In genomic region chr11:117074122-117074521, GRCh38 we compare ENCODE assay signal across 17 cellular contexts. TPM values are rescaled to one million over a fixed set of nuclear protein-coding genes. Genes with fewer than 3 reads are reported as not detected.
DNase-seq lines count a peak whose midpoint lies in the region; ATAC-seq and TF ChIP-seq lines count a peak whose summit lies in the region.
"Had no signal": no experiment of that assay in that cellular context is flagged by ENCODE, and none has a peak within 500 bp of the region (broad histone marks: within the 10 kb centered on the region; RNA-seq: fewer than 3 reads in every experiment).

No MANE protein-coding gene starts in this region.

- no peaks in the 10 kb centered on the region for H3K27me3 ChIP-seq in prostate gland (replicated peaks; ENCODE audit: insufficient read depth)
- H3K27me3 ChIP-seq: colonic mucosa had no signal

- no peak for TF ChIP-seq CTCF in CD14-positive monocyte (IDR thresholded peaks at IDR 0.05)
- no peak for TF ChIP-seq CTCF in activated CD8-positive, alpha-beta T cell treated with anti-CD3 and anti-CD28 coated beads for 36 hours (IDR thresholded peaks at IDR 0.05)
- TF ChIP-seq CTCF in prostate gland (IDR thresholded peaks at IDR 0.05): no peak

- CTCF ChIA-PET in activated CD8-positive, alpha-beta T cell treated with anti-CD3 and anti-CD28 coated beads for 36 hours (lab: Charles Lee): interaction anchor here (0.7 to 3.0 kb wide), 7 partner anchors 10 to 88 kb away, joined by 3 to 9 read pairs (median 3); no protein-coding TSS in a partner anchor

- no peak overlapping the region for H3K27ac ChIP-seq in prostate gland
- H3K27ac ChIP-seq: C4-2B, colonic mucosa had no signal

- H3K27ac Mint-ChIP-seq in CD14-positive monocyte (peak overlapping the region; percentile 75 to 92 (median 87)), naive B cell (peak overlapping the region in 3 of 6 donors; percentile 69 to 80 (median 76))
- H3K27ac Mint-ChIP-seq in activated CD8-positive, alpha-beta T cell treated with anti-CD3 and anti-CD28 coated beads for 36 hours: peak overlapping the region; percentile 56

- H3K27me3 Mint-ChIP-seq in CD14-positive monocyte (ENCODE audit: low read depth in 3 of 3) (no peaks in the 10 kb centered on the region), naive B cell (no peaks in the 10 kb centered on the region)
- H3K27me3 Mint-ChIP-seq in activated CD8-positive, alpha-beta T cell treated with anti-CD3 and anti-CD28 coated beads for 36 hours: no peaks in the 10 kb centered on the region

- DNase-seq in CD14-positive monocyte (ENCODE audit: low spot score) (no peak), Kasumi-1 (lab: John Stamatoyannopoulos, UW) (peak; percentile 32 to 42), naive B cell (peak; percentile 38), DMS53 (lab: John Stamatoyannopoulos, UW) (no peak), hypothalamus (lab: John Stamatoyannopoulos, UW) (no peak), prostate gland (ENCODE audit: low spot score) (no peak), COLO668 (lab: John Stamatoyannopoulos, UW; ENCODE audit: unreplicated experiment) (no peak)
- DNase-seq in activated CD8-positive, alpha-beta T cell treated with anti-CD3 and anti-CD28 coated beads for 36 hours: no peak
- DNase-seq: activated CD4-positive, alpha-beta T cell treated with anti-CD3 and anti-CD28 coated beads, Interleukin-2, amount 50 U/mL, for 1 hour; activated naive CD4-positive, alpha-beta T cell treated with anti-CD3 and anti-CD28 coated beads, Interleukin-2, amount 50 U/mL, for 16 hours; colonic mucosa; GDM1; NCI-H1436; NCI-H748 treated with DMSO at 0.1 percent for 48 hours; retina; stimulated activated CD4-positive, alpha-beta T cell treated with anti-CD3 and anti-CD28 coated beads, Interleukin-4, amount 100 ng/mL, for 4 hours had no signal

- peak overlapping the region; percentile 6 to 46 for H3K4me3 Mint-ChIP-seq in CD14-positive monocyte
- H3K4me3 Mint-ChIP-seq in activated CD8-positive, alpha-beta T cell treated with anti-CD3 and anti-CD28 coated beads for 36 hours: no peak overlapping the region
- H3K4me3 Mint-ChIP-seq in naive B cell: peak overlapping the region in 5 of 8 donors; percentile 4 to 33 (median 29)

- intact Hi-C loops in CD14-positive monocyte (cut with micrococcal nuclease): loop anchor here in 1 of 2 donors (5.0 kb wide), 1 partner anchor 47 kb away; no protein-coding TSS in a partner anchor
- intact Hi-C loops in activated CD8-positive, alpha-beta T cell treated with anti-CD3 and anti-CD28 coated beads for 36 hours (cut with micrococcal nuclease): no loop called here
- intact Hi-C loops in prostate gland (cut with DNase I): no loop called here

- POLR2A ChIA-PET in activated CD8-positive, alpha-beta T cell treated with anti-CD3 and anti-CD28 coated beads for 36 hours (lab: Charles Lee): interaction anchor here (0.5 to 3.0 kb wide), 6 partner anchors 10 to 126 kb away, joined by 3 to 16 read pairs (median 5); partner anchors contain the start of gene SIK3

- H3K4me3 ChIP-seq in prostate gland: no peak overlapping the region
- H3K4me3 ChIP-seq: colonic mucosa had no signal

- no peaks in the 10 kb centered on the region for H3K9me3 ChIP-seq in prostate gland
- H3K9me3 ChIP-seq: colonic mucosa had no signal

- H3K9me3 Mint-ChIP-seq in CD14-positive monocyte: no peaks in the 10 kb centered on the region
- no peaks in the 10 kb centered on the region for H3K9me3 Mint-ChIP-seq in activated CD8-positive, alpha-beta T cell treated with anti-CD3 and anti-CD28 coated beads for 36 hours
- no peaks in the 10 kb centered on the region for H3K9me3 Mint-ChIP-seq in naive B cell

- TF ChIP-seq POLR2A in prostate gland (IDR thresholded peaks at IDR 0.05): no peak

- no peaks in the 10 kb centered on the region for H3K36me3 Mint-ChIP-seq in CD14-positive monocyte
- H3K36me3 Mint-ChIP-seq in activated CD8-positive, alpha-beta T cell treated with anti-CD3 and anti-CD28 coated beads for 36 hours (ENCODE audit: low read depth): peaks cover 5% of the 10 kb centered on the region
- H3K36me3 Mint-ChIP-seq in naive B cell: peaks cover 0 to 7% of the 10 kb centered on the region in 2 donors

- H3K36me3 ChIP-seq in prostate gland: no peaks in the 10 kb centered on the region
- H3K36me3 ChIP-seq: colonic mucosa had no signal

- peaks cover 2% of the 10 kb centered on the region for H3K4me1 ChIP-seq in prostate gland (replicated peaks)

- H3K4me1 Mint-ChIP-seq in CD14-positive monocyte (peaks cover 68% of the 10 kb centered on the region), naive B cell (peaks cover 52 to 87% (median 66%) of the 10 kb centered on the region in 3 donors)
- peaks cover 63% of the 10 kb centered on the region for H3K4me1 Mint-ChIP-seq in activated CD8-positive, alpha-beta T cell treated with anti-CD3 and anti-CD28 coated beads for 36 hours (ENCODE audit: low read depth)

- no peak for ATAC-seq in activated CD8-positive, alpha-beta T cell treated with anti-CD3 and anti-CD28 coated beads for 36 hours
- ATAC-seq in naive B cell (ENCODE audit: low read depth in 2 of 2): peak; percentile 63 to 71

RNA-seq across cellular contexts. Expression of gene SIK3, which starts 24.1 kb away (rescaled TPM):
- polyA plus RNA-seq in CD14-positive monocyte (10 to 100 TPM; 18.3 to 20.0 TPM), naive B cell (ENCODE audit: low read depth in 6 of 6) (10 to 100 TPM; 27.7 to 52.1 (median 35.6) TPM)
- total RNA-seq in activated CD8-positive, alpha-beta T cell treated with anti-CD3 and anti-CD28 coated beads for 36 hours: 10 to 100 TPM; 18.7 to 24.1 TPM
- 10 to 100 TPM; 26.2 to 77.6 TPM for total RNA-seq in prostate gland

Comparison
In these comparisons a context has a peak if more than half of its experiments do, and no peak if none do; other contexts are left out.
1. DNase-seq: peak in Kasumi-1 (2 of 2) and naive B cell (single experiment); none in CD14-positive monocyte (single experiment), activated CD8-positive, alpha-beta T cell treated with anti-CD3 and anti-CD28 coated beads for 36 hours (single experiment), DMS53 (single experiment), hypothalamus (0 of 51), prostate gland (single experiment) and COLO668 (single experiment).